8 cellular contexts compared by ENCODE assay signal in the genomic region with DNA sequence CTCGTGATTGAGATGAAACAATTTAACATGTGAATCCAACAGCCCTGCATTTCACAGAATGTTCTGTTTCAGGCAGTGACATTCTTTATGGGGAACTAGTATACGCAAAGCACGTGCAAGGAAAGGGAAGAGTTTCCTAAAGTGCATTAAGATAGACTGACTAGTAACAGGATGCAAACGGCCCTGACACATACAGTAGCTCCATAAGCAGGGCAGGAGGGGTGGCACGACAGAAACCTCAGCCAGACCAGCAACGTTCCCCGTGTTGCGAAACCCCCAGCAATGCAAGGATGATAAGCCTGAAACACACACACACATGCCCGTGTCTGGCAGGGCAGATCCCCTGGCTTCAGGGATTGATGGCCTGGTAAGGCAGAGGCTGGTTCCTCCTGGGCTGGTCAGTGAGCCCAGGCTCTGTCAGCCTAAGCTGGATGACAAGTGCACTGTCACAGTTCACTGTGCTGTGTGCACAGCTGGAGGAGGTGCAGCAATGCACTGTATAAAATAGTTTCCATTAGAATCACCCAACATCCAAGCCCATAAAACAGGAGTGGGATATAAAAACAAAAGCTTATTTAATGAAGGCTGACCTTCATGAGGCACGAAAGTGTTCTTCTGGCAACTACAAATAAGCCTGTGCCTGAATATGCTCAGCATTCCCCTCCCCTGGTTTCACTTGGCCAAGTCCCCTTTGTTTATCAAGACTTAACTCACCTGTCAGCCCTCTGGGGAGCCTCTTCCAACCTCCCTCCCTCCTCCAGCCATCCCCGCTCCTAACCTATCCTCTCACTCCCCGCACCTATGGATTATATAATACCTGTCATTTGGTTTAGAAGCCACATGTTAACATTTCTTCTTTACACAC.
A peak's percentile ranks its signal among the peaks of the same experiment; 100 is the strongest.
DNase-seq lines count a peak whose midpoint lies in the region; ATAC-seq and TF ChIP-seq lines count a peak whose summit lies in the region.

No MANE protein-coding gene starts in this region.

- H3K9me3 Mint-ChIP-seq in endodermal cell: no peaks in the 10 kb centered on the region

- intact Hi-C loops in lower lobe of right lung (cut with DNase I): no loop called here

- H3K4me3 ChIP-seq in Loucy (ENCODE audit: low read length, poor library complexity, severe bottlenecking) (no peak overlapping the region), astrocyte of the spinal cord (ENCODE audit: low read depth, low read length) (no peak overlapping the region), lower lobe of right lung (no peak overlapping the region), endodermal cell (ENCODE audit: low read length) (no peak overlapping the region)

- H3K36me3 Mint-ChIP-seq in endodermal cell (ENCODE audit: low read depth): no peaks in the 10 kb centered on the region

- H3K27ac ChIP-seq in lower lobe of right lung (peak overlapping the region; percentile 6), endodermal cell (ENCODE audit: low read depth, low read length) (no peak overlapping the region)

- no peaks in the 10 kb centered on the region for H3K9me2 ChIP-seq in Loucy (replicated peaks; ENCODE audit: low read depth, low read length)

- H3K4me1 ChIP-seq in Loucy (ENCODE audit: insufficient read depth, low read length, poor library complexity, severe bottlenecking): peaks cover 46% of the 10 kb centered on the region
- H3K4me1 ChIP-seq in lower lobe of right lung: peaks cover 54% of the 10 kb centered on the region
- H3K4me1 ChIP-seq in endodermal cell (ENCODE audit: control insufficient read depth, insufficient read depth, low read length): no peaks in the 10 kb centered on the region

- H4K20me1 ChIP-seq in Loucy (ENCODE audit: insufficient read depth, low read length, poor library complexity, severe bottlenecking): no peaks in the 10 kb centered on the region

- in situ Hi-C loops in astrocyte of the spinal cord (cut with HindIII; ENCODE audit: low sequenced_read_pairs): no loop called here

- no peak overlapping the region for H2AFZ ChIP-seq in Loucy (ENCODE audit: low read length)

- H3K9me3 ChIP-seq in Loucy (ENCODE audit: insufficient read depth, low read depth, low read length) (no peaks in the 10 kb centered on the region), lower lobe of right lung (no peaks in the 10 kb centered on the region), endodermal cell (ENCODE audit: control insufficient read depth, low read length) (no peaks in the 10 kb centered on the region)

- no peak for TF ChIP-seq CTCF in AG09319 (IDR thresholded peaks at IDR 0.05; ENCODE audit: low read depth, low read length)
- TF ChIP-seq CTCF in Loucy (conservative IDR thresholded peaks at IDR 0.05; ENCODE audit: low read length): no peak
- TF ChIP-seq CTCF in astrocyte of the spinal cord (IDR thresholded peaks at IDR 0.05; ENCODE audit: low read depth, low read length): no peak
- no peak for TF ChIP-seq CTCF in lower lobe of right lung (IDR thresholded peaks at IDR 0.05)
- TF ChIP-seq CTCF in endodermal cell (conservative IDR thresholded peaks at IDR 0.05): no peak

- peaks cover 11% of the 10 kb centered on the region for H3K4me1 Mint-ChIP-seq in endodermal cell

- H3F3A ChIP-seq in Loucy (ENCODE audit: low read depth): no peaks in the 10 kb centered on the region; the same call in 1 of the 2 replicates

- no peaks in the 10 kb centered on the region for H3K27me3 Mint-ChIP-seq in endodermal cell (ENCODE audit: insufficient read depth)

- H3K79me2 ChIP-seq in Loucy (ENCODE audit: insufficient read depth, low read length): no peaks in the 10 kb centered on the region

- H3K9ac ChIP-seq in Loucy (ENCODE audit: low read depth, low read length, poor library complexity, severe bottlenecking) (no peak overlapping the region), endodermal cell (ENCODE audit: extremely low read depth, low read length, poor library complexity, severe bottlenecking) (no peak overlapping the region)

- no peaks in the 10 kb centered on the region for H3K36me3 ChIP-seq in Loucy (ENCODE audit: insufficient read depth, low read length)
- H3K36me3 ChIP-seq in lower lobe of right lung: peaks cover 9% of the 10 kb centered on the region
- no peaks in the 10 kb centered on the region for H3K36me3 ChIP-seq in endodermal cell (ENCODE audit: control insufficient read depth, insufficient read depth, low read length)

- no peak overlapping the region for H3K27ac Mint-ChIP-seq in endodermal cell

- ATAC-seq in lower lobe of right lung (peak; percentile 14 to 57), HG02885 (IDR thresholded peaks at IDR 0.05; ENCODE audit: poor library complexity, unreplicated experiment) (no peak)

- no peak overlapping the region for H3K4me3 Mint-ChIP-seq in endodermal cell

- H3K27me3 ChIP-seq in Loucy (ENCODE audit: insufficient read depth, low read length, poor library complexity, severe bottlenecking): peaks cover 9% of the 10 kb centered on the region
- no peaks in the 10 kb centered on the region for H3K27me3 ChIP-seq in lower lobe of right lung (ENCODE audit: low read depth)
- H3K27me3 ChIP-seq in endodermal cell (ENCODE audit: control insufficient read depth, insufficient read depth, low read length, poor library complexity, severe bottlenecking): no peaks in the 10 kb centered on the region

- WGBS in endodermal cell (ENCODE audit: insufficient coverage in 1 of 2, insufficient read length in 1 of 2), 2 experiments: 85 to 91% methylated on average over 8 to 12 of the region's 12 CpGs

- peak overlapping the region; percentile 66 for H3K4me2 ChIP-seq in Loucy (ENCODE audit: low read depth, low read length, poor library complexity, severe bottlenecking)

- DNase-seq in AG09319 (ENCODE audit: extremely low read depth, low read depth): peak; percentile 20
- DNase-seq in astrocyte of the spinal cord (ENCODE audit: low read depth, low spot score): peak; percentile 47
- peak; percentile 71 for DNase-seq in lower lobe of right lung
- no peak for DNase-seq in NCI-H524 treated with DMSO at 0.1 percent for 48 hours (lab: John Stamatoyannopoulos, UW)
- no peak for DNase-seq in KG1 (lab: John Stamatoyannopoulos, UW)
- no peak for DNase-seq in endodermal cell

Comparison
In these comparisons a context has a peak if more than half of its experiments do, and no peak if none do; other contexts are left out.
1. DNase-seq: peak in AG09319 (single experiment), astrocyte of the spinal cord (single experiment) and lower lobe of right lung (single experiment); none in NCI-H524 treated with DMSO at 0.1 percent for 48 hours (single experiment), KG1 (single experiment) and endodermal cell (single experiment).